Comparison of ENCODE assay signal across 20 cellular contexts in genomic region chr20:53809728-53810365, GRCh38.
DNase-seq lines count a peak whose midpoint lies in the region; ATAC-seq, FAIRE-seq and TF ChIP-seq lines count a peak whose summit lies in the region.
"Had no signal": no experiment of that assay in that cellular context is flagged by ENCODE, and none has a peak within 500 bp of the region (broad histone marks: within the 10 kb centered on the region; RNA-seq: fewer than 3 reads in every experiment).

No MANE protein-coding gene starts in this region.

- H3K36me3 ChIP-seq in SK-N-SH (replicated peaks in 1 of 2; ENCODE audit: control insufficient read depth in 1 of 2, insufficient read depth in 2 of 2, low read length in 1 of 2) (no peaks in the 10 kb centered on the region), OCI-LY7 (ENCODE audit: insufficient read depth, low read length) (no peaks in the 10 kb centered on the region), GM12878 (ENCODE audit: control insufficient read depth in 2 of 2, insufficient read depth in 2 of 2, low read length in 1 of 2) (no peaks in the 10 kb centered on the region)
- H3K36me3 ChIP-seq: BLaER1, SJCRH30 had no signal

- ATAC-seq in SK-N-SH treated with all-trans-retinoic acid at 6 μM for 48 hours (no peak), GM12878 (no peak)
- ATAC-seq: HCT116 had no signal

- H3K4me1 ChIP-seq in SK-N-SH (ENCODE audit: control insufficient read depth in 1 of 2, insufficient read depth in 2 of 2, low read depth in 1 of 2, low read length in 1 of 2): peaks cover 0 to 13% of the 10 kb centered on the region in 2 experiments; a peak in 1 of 4 replicates
- no peaks in the 10 kb centered on the region for H3K4me1 ChIP-seq in OCI-LY7 (ENCODE audit: insufficient read depth, low read length, poor library complexity, severe bottlenecking)
- H3K4me1 ChIP-seq in GM12878 (ENCODE audit: control insufficient read depth, insufficient read depth, low read length): peaks cover 10% of the 10 kb centered on the region
- H3K4me1 ChIP-seq: BLaER1 had no signal

- H3K27me3 ChIP-seq in SK-N-SH (ENCODE audit: insufficient read depth): no peaks in the 10 kb centered on the region
- H3K27me3 ChIP-seq in GM12878 (replicated peaks in 1 of 2; ENCODE audit: control insufficient read depth in 2 of 2, insufficient read depth in 2 of 2, low read length in 1 of 2): no peaks in the 10 kb centered on the region
- H3K27me3 ChIP-seq: BLaER1, SJCRH30 had no signal

- intact Hi-C loops in OCI-LY7 (cut with micrococcal nuclease; ENCODE audit: unreplicated experiment) (no loop called here), GM12878 (cut with micrococcal nuclease; ENCODE audit: unreplicated experiment) (no loop called here)

- in situ Hi-C loops in GM12878 (cut with MboI): no loop called here

- TF ChIP-seq EP300 in SK-N-SH (IDR thresholded peaks at IDR 0.05; ENCODE audit: borderline replicate concordance in 1 of 2, low read depth in 1 of 2, low read length in 1 of 2): no peak
- TF ChIP-seq EP300 in GM12878 (IDR thresholded peaks at IDR 0.05; ENCODE audit: borderline replicate concordance in 1 of 2, control insufficient read depth in 1 of 2, low read depth in 2 of 2, low read length in 2 of 2): no peak

- FAIRE-seq in GM12878 (lab: Jason Lieb, UNC) (no peak), frontal cortex (lab: Jason Lieb, UNC) (no peak)
- FAIRE-seq: D721Med, H1, RCC 7860 had no signal

- CTCF ChIA-PET in SK-N-SH (lab: Yijun Ruan, JAX): no interaction called here
- CTCF ChIA-PET in OCI-LY7 (lab: Charles Lee; ENCODE audit: unreplicated experiment): no interaction called here
- CTCF ChIA-PET in GM12878 (lab: Yijun Ruan, JAX): interaction anchor here (1.7 kb wide), 1 partner anchor 54 kb away, joined by 4 read pairs; no protein-coding TSS in a partner anchor

- no peak for TF ChIP-seq POLR2A in GM12878 (IDR thresholded peaks at IDR 0.05; ENCODE audit: low read depth, low read length)

- RAD21 ChIA-PET in GM12878 (lab: Charles Lee; ENCODE audit: unreplicated experiment): interaction anchor here (1.1 kb wide), 1 partner anchor 16 kb away, joined by 3 read pairs; no protein-coding TSS in a partner anchor

- TF ChIP-seq CTCF in SK-N-SH (IDR thresholded peaks at IDR 0.05) (no peak), OCI-LY7 (conservative IDR thresholded peaks at IDR 0.05; ENCODE audit: low read length) (no peak), GM12878 (IDR thresholded peaks at IDR 0.05 in 2 of 3, conservative IDR thresholded peaks at IDR 0.05 in 1 of 3; ENCODE audit: control insufficient read depth in 2 of 3, extremely low read depth in 1 of 3, insufficient read depth in 1 of 3, low read depth in 3 of 3, low read length in 3 of 3) (no peak)

- SMC1A ChIA-PET in GM12878 (lab: Charles Lee; ENCODE audit: uncharacterized antibody, unreplicated experiment): interaction anchor here (1.3 to 1.6 kb wide), 3 partner anchors 16 to 56 kb away, joined by 3 to 6 read pairs (median 6); no protein-coding TSS in a partner anchor

- H3F3A ChIP-seq in SK-N-SH (replicated peaks; ENCODE audit: insufficient read depth): peaks cover 29% of the 10 kb centered on the region

- H3K27ac ChIP-seq in SK-N-SH (ENCODE audit: low read depth in 2 of 2, low read length in 1 of 2) (peak overlapping the region in 1 of 2 experiments; percentile 33; a peak in 1 of 4 replicates), OCI-LY7 (ENCODE audit: low read depth, low read length, poor library complexity, severe bottlenecking) (no peak overlapping the region), GM12878 (ENCODE audit: control insufficient read depth, insufficient read depth) (no peak overlapping the region)
- H3K27ac ChIP-seq: 22Rv1, BLaER1, SJCRH30 had no signal

- no peaks in the 10 kb centered on the region for H3K9me2 ChIP-seq in SK-N-SH
- no peaks in the 10 kb centered on the region for H3K9me2 ChIP-seq in OCI-LY7 (ENCODE audit: insufficient read depth, low read length)

- TF ChIP-seq RAD21 in SK-N-SH (IDR thresholded peaks at IDR 0.05; ENCODE audit: low read length): no peak
- no peak for TF ChIP-seq RAD21 in GM12878 (IDR thresholded peaks at IDR 0.05; ENCODE audit: insufficient read depth, low read depth, low read length)

- BruUV-seq in OCI-LY7 (replicated peaks; lab: Mats Ljungman, UMichigan) (no TSS peak), GM12878 (replicated peaks; lab: Mats Ljungman, UMichigan) (no TSS peak)

- WGBS in SK-N-SH (ENCODE audit: low lambda C conversion rate): 77% methylated on average over 2 of the region's 2 CpGs
- WGBS in GM12878 (ENCODE audit: insufficient coverage, insufficient replicate concordance, low lambda C conversion rate, missing lambda C conversion rate): 82% methylated on average over 2 of the region's 2 CpGs

- H4K20me1 ChIP-seq in SK-N-SH (ENCODE audit: insufficient read depth) (no peaks in the 10 kb centered on the region), OCI-LY7 (ENCODE audit: insufficient read depth, low read length) (no peaks in the 10 kb centered on the region), GM12878 (ENCODE audit: control insufficient read depth, insufficient read depth) (no peaks in the 10 kb centered on the region)
- H4K20me1 ChIP-seq: BLaER1 had no signal

- POLR2A ChIA-PET in SK-N-SH (lab: Yijun Ruan, JAX): no interaction called here
- POLR2A ChIA-PET in OCI-LY7 (lab: Charles Lee): interaction anchor here (0.5 to 1.0 kb wide), 6 partner anchors 9 to 51 kb away, joined by 3 to 5 read pairs (median 4); no protein-coding TSS in a partner anchor
- POLR2A ChIA-PET in GM12878 (lab: Charles Lee): interaction anchor here (0.6 to 1.0 kb wide), 3 partner anchors 70 to 126 kb away, joined by 3 to 5 read pairs (median 5); no protein-coding TSS in a partner anchor

- H3K9me3 ChIP-seq in SK-N-SH (no peaks in the 10 kb centered on the region), OCI-LY7 (ENCODE audit: low read length) (no peaks in the 10 kb centered on the region), GM12878 (replicated peaks; ENCODE audit: control insufficient read depth, insufficient read depth, low read length) (no peaks in the 10 kb centered on the region)
- H3K9me3 ChIP-seq: BLaER1, SJCRH30 had no signal

- no peaks in the 10 kb centered on the region for H3K79me2 ChIP-seq in SK-N-SH (ENCODE audit: insufficient read depth)
- no peaks in the 10 kb centered on the region for H3K79me2 ChIP-seq in OCI-LY7 (ENCODE audit: insufficient read depth, low read depth, low read length)
- H3K79me2 ChIP-seq in GM12878 (ENCODE audit: control insufficient read depth, insufficient read depth, low read length): no peaks in the 10 kb centered on the region

- H3K9ac ChIP-seq in SK-N-SH (no peak overlapping the region), GM12878 (ENCODE audit: control insufficient read depth, insufficient read depth, low read length) (no peak overlapping the region)
- H3K9ac ChIP-seq: BLaER1 had no signal

- H3K4me2 ChIP-seq in SK-N-SH (no peak overlapping the region), OCI-LY7 (ENCODE audit: low read length) (no peak overlapping the region), GM12878 (ENCODE audit: control insufficient read depth, insufficient read depth) (no peak overlapping the region)
- H3K4me2 ChIP-seq: BLaER1 had no signal

- no peak overlapping the region for H3K4me3 ChIP-seq in SK-N-SH (ENCODE audit: low read depth in 2 of 2, low read length in 1 of 2)
- no peak overlapping the region for H3K4me3 ChIP-seq in OCI-LY7 (ENCODE audit: low read depth, low read length, poor library complexity, severe bottlenecking)
- H3K4me3 ChIP-seq in GM12878: no peak overlapping the region
- H3K4me3 ChIP-seq: BLaER1, SJCRH30 had no signal

- DNase-seq in SK-N-SH (no peak), OCI-LY7 (ENCODE audit: low spot score) (no peak), GM12878 (ENCODE audit: low read depth, low spot score) (no peak), superior temporal gyrus (ENCODE audit: extremely low spot score) (peak; percentile 4), frontal cortex (ENCODE audit: low spot score in 2 of 2) (no peak), mucosa of gallbladder (ENCODE audit: low spot score) (no peak)
- no peak for DNase-seq in activated CD4-positive, alpha-beta T cell treated with anti-CD3 and anti-CD28 coated beads for 48 hours
- DNase-seq: CD4-positive, CD25-positive, alpha-beta regulatory T cell; NCI-H1048; NCI-H1694; NCI-H2029 treated with DMSO at 0.1 percent for 48 hours; NCI-H526 treated with DMSO at 0.1 percent for 48 hours; SJCRH30 had no signal

- H2AFZ ChIP-seq in SK-N-SH (ENCODE audit: low read depth): peak overlapping the region; percentile 27; the same call in 1 of the 2 replicates
- H2AFZ ChIP-seq in OCI-LY7 (ENCODE audit: low read length): peak overlapping the region; percentile 8; the same call in 1 of the 2 replicates
- no peak overlapping the region for H2AFZ ChIP-seq in GM12878 (ENCODE audit: control insufficient read depth, low read depth, low read length)

TF ChIP-seq in SK-N-SH, 30 proteins besides CTCF, POLR2A, EP300 and RAD21 (continues in another document):
- TF ChIP-seq GATA2 (CRISPR knock-in tag; IDR thresholded peaks at IDR 0.05) (no peak), USF2 (IDR thresholded peaks at IDR 0.05; ENCODE audit: borderline replicate concordance, low read depth, low read length) (no peak)

TF ChIP-seq in SK-N-SH treated with all-trans-retinoic acid at 6 μM for 48 hours, 23 proteins besides CTCF, POLR2A, EP300 and RAD21 (continues in another document):
- TF ChIP-seq GLIS3 (CRISPR knock-in tag; IDR thresholded peaks at IDR 0.05): no peak

TF ChIP-seq in GM12878, 131 proteins besides CTCF, POLR2A, EP300 and RAD21:
- TF ChIP-seq GABPA (IDR thresholded peaks at IDR 0.05; ENCODE audit: low read depth): no peak
- no peak for TF ChIP-seq STAT3 (IDR thresholded peaks at IDR 0.05; ENCODE audit: low read depth, low read length)
- peak in 1 of 2 experiments; percentile 97; a peak in 1 of 4 replicates for TF ChIP-seq ETV6 (conservative IDR thresholded peaks at IDR 0.05 in 1 of 2, IDR thresholded peaks at IDR 0.05 in 1 of 2; ENCODE audit: borderline replicate concordance in 1 of 2, low read depth in 1 of 2)
- TF ChIP-seq IKZF2 (IDR thresholded peaks at IDR 0.05): no peak
- TF ChIP-seq LARP7 (IDR thresholded peaks at IDR 0.05): no peak
- TF ChIP-seq NFXL1 (IDR thresholded peaks at IDR 0.05; ENCODE audit: borderline replicate concordance): peak; percentile 64; the same call in 1 of the 2 replicates
- TF ChIP-seq CBFB (IDR thresholded peaks at IDR 0.05; ENCODE audit: low read depth): no peak
- TF ChIP-seq EGR1 (IDR thresholded peaks at IDR 0.05; ENCODE audit: borderline replicate concordance in 1 of 2, low read depth in 2 of 2, low read length in 2 of 2): no peak
